ENCODE assay signal across 8 cellular contexts in genomic region chr11:819129-819931, GRCh38. TPM values are rescaled to one million over a fixed set of nuclear protein-coding genes. Genes with fewer than 3 reads are reported as not detected.
A peak's percentile ranks its signal among the peaks of the same experiment; 100 is the strongest.
DNase-seq lines count a peak whose midpoint lies in the region; ATAC-seq, FAIRE-seq and TF ChIP-seq lines count a peak whose summit lies in the region.

No MANE protein-coding gene starts in this region.

- no peak for TF ChIP-seq CTCF in omental fat pad (IDR thresholded peaks at IDR 0.05)
- peak in 1 of 3 experiments; percentile 20 for TF ChIP-seq CTCF in testis (IDR thresholded peaks at IDR 0.05)

- peak; percentile 70 for ATAC-seq in omental fat pad (ENCODE audit: low FRiP score)

- peak overlapping the region; percentile 83 for H3K9ac ChIP-seq in SK-N-MC (ENCODE audit: insufficient read length)

- H3K4me3 ChIP-seq in MG63 (peak overlapping the region; percentile 57), SK-N-MC (peak overlapping the region; percentile 88), testis (peak overlapping the region; percentile 97 to 98)

- intact Hi-C loops in testis (cut with DNase I; ENCODE audit: low total_unique reads) = no loop called here

- H3K9me3 ChIP-seq in MG63 (no peaks in the 10 kb centered on the region), SK-N-MC (ENCODE audit: low read depth, low read length) (no peaks in the 10 kb centered on the region), testis (no peaks in the 10 kb centered on the region)

- TF ChIP-seq POLR2A in H54 (IDR thresholded peaks at IDR 0.05; ENCODE audit: low read depth, low read length) (peak; percentile 81), testis (IDR thresholded peaks at IDR 0.05) (no peak)

- peaks cover 28% of the 10 kb centered on the region for H3K36me3 ChIP-seq in MG63
- no peaks in the 10 kb centered on the region; the same call in 1 of the 2 replicates for H3K36me3 ChIP-seq in SK-N-MC (ENCODE audit: insufficient read depth, low read length)
- no peaks in the 10 kb centered on the region for H3K36me3 ChIP-seq in testis (ENCODE audit: low read depth, missing control alignments)

- H3K27ac ChIP-seq in SK-N-MC (no peak overlapping the region), testis (peak overlapping the region; percentile 92 to 94)

- 0% methylated on average over 86 of the region's 96 CpGs; no CpG with 5 or more reads in 1 of the 2 donors for WGBS in testis, 2 donors

- FAIRE-seq in H54 (lab: Jason Lieb, UNC) = no peak

- no peaks in the 10 kb centered on the region for H3K27me3 ChIP-seq in MG63
- no peaks in the 10 kb centered on the region for H3K27me3 ChIP-seq in testis

- DNase-seq in GF-D8 (lab: John Stamatoyannopoulos, UW) (peak; percentile 38), H54 (ENCODE audit: insufficient read length, low spot score) (no peak), MG63 (peak; percentile 88), SK-N-MC (ENCODE audit: low read depth, low spot score) (no peak), glomerular visceral epithelial cell (ENCODE audit: extremely low spot score) (peak; percentile 92), omental fat pad (ENCODE audit: low spot score) (peak; percentile 74), testis (peak; percentile 96)
- DNase-seq in activated naive CD4-positive, alpha-beta T cell treated with anti-CD3 and anti-CD28 coated beads, Interleukin-2, amount 50 U/mL, for 16 hours = peak; percentile 90

- peaks cover 24% of the 10 kb centered on the region for H3K4me1 ChIP-seq in testis

RNA-seq across cellular contexts. Expression of gene PNPLA2, which starts 0.6 kb away (rescaled TPM):
- total RNA-seq in MG63 (2014; rRNA removed; shearing (Covaris generic); ENCODE audit: low replicate concordance) = 4.2 and 12.4 TPM in 2 replicates
- total RNA-seq in omental fat pad = 100 to 1,000 TPM; 256 to 543 (median 355) TPM
- 100 to 1,000 TPM in 1 of 2 donors, 10 to 100 TPM in 1; 96.7 to 108 TPM for total RNA-seq in testis
- 86.7 TPM for polyA plus RNA-seq in testis (ENCODE audit: insufficient read depth, low read depth, low replicate concordance)

RNA-seq across cellular contexts. Expression of gene CRACR2B, which starts 8.4 kb away (rescaled TPM):
- not detected in 2 replicates for total RNA-seq in MG63 (2014; rRNA removed; shearing (Covaris generic); ENCODE audit: low replicate concordance)
- total RNA-seq in omental fat pad = 10 to 100 TPM in 1 of 4 donors, 1 to 10 TPM in 3; 6.3 to 39.7 (median 6.9) TPM
- 1 to 10 TPM; 6.5 to 7.4 TPM for total RNA-seq in testis
- 4.9 TPM for polyA plus RNA-seq in testis (ENCODE audit: insufficient read depth, low read depth, low replicate concordance)

RNA-seq across cellular contexts. Expression of gene RPLP2, which starts 9.6 kb away (rescaled TPM):
- 770 and 1,105 TPM in 2 replicates for total RNA-seq in MG63 (2014; rRNA removed; shearing (Covaris generic); ENCODE audit: low replicate concordance)
- total RNA-seq in omental fat pad (1,000 to 10,000 TPM in 1 of 4 donors, 100 to 1,000 TPM in 3; 555 to 1,150 (median 858) TPM), testis (100 to 1,000 TPM; 193 to 864 TPM)
- polyA plus RNA-seq in testis (ENCODE audit: insufficient read depth, low read depth, low replicate concordance) = 943 TPM

RNA-seq across cellular contexts. Expression of gene CD151, which starts 13.4 kb away (rescaled TPM):
- 1,173 and 1,451 TPM in 2 replicates for total RNA-seq in MG63 (2014; rRNA removed; shearing (Covaris generic); ENCODE audit: low replicate concordance)
- total RNA-seq in omental fat pad (100 to 1,000 TPM; 328 to 675 (median 614) TPM), testis (100 to 1,000 TPM; 108 to 195 TPM)
- 201 TPM for polyA plus RNA-seq in testis (ENCODE audit: insufficient read depth, low read depth, low replicate concordance)

RNA-seq across cellular contexts. Expression of gene PIDD1, which starts 14.3 kb away (rescaled TPM):
- 4.9 and 10.8 TPM in 2 replicates for total RNA-seq in MG63 (2014; rRNA removed; shearing (Covaris generic); ENCODE audit: low replicate concordance)
- 10 to 100 TPM in 1 of 4 donors, 1 to 10 TPM in 3; 7.1 to 22.9 (median 8.3) TPM for total RNA-seq in omental fat pad
- 10 to 100 TPM; 50.7 to 59.3 TPM for total RNA-seq in testis
- polyA plus RNA-seq in testis (ENCODE audit: insufficient read depth, low read depth, low replicate concordance) = 17.6 TPM

Comparison
In these comparisons a context has a peak if more than half of its experiments do, and no peak if none do; other contexts are left out.
1. DNase-seq: peak in GF-D8 (single experiment), MG63 (single experiment), activated naive CD4-positive, alpha-beta T cell treated with anti-CD3 and anti-CD28 coated beads, Interleukin-2, amount 50 U/mL, for 16 hours (single experiment), glomerular visceral epithelial cell (single experiment), omental fat pad (single experiment) and testis (single experiment); none in H54 (single experiment) and SK-N-MC (single experiment).
2. Peak in every context shown above with its lines, with median percentiles within 50 percentile points of each other: H3K4me3 ChIP-seq.